ENCODE assay signal across 32 cellular contexts in genomic region chr16:12649356-12649755, GRCh38.
"Had no signal": no experiment of that assay in that cellular context is flagged by ENCODE, and none has a peak within 500 bp of the region (broad histone marks: within the 10 kb centered on the region; RNA-seq: fewer than 3 reads in every experiment).

No MANE protein-coding gene starts in this region.

- H3K36me3 ChIP-seq: MG63 had no signal

- DNase-seq: Karpas-422, Kasumi-1, MG63, MM.1S, MV-4-11, NCI-H1048, NCI-H1092, NCI-H1092 treated with DMSO at 0.1 percent for 48 hours, NCI-H1105, NCI-H1105 treated with DMSO at 0.1 percent for 48 hours, NCI-H1417, NCI-H1417 treated with DMSO at 0.1 percent for 48 hours, NCI-H1436, NCI-H1436 treated with DMSO at 0.1 percent for 48 hours, NCI-H146, NCI-H1694, NCI-H1694 treated with DMSO at 0.1 percent for 48 hours, NCI-H187, NCI-H187 treated with DMSO at 0.1 percent for 48 hours, NCI-H1930, NCI-H2081, NCI-H2081 treated with DMSO at 0.1 percent for 48 hours, NCI-H2107, NCI-H2171, NCI-H2171 treated with DMSO at 0.1 percent for 48 hours, NCI-H2227 treated with DMSO at 0.1 percent for 48 hours, NCI-H226, NCI-H345, NCI-H446, NCI-H446 treated with DMSO at 0.1 percent for 48 hours, NCI-H510A, NCI-H510A treated with DMSO at 0.1 percent for 48 hours had no signal

- H3K4me3 ChIP-seq: MG63 had no signal

- H3K9me3 ChIP-seq: MG63 had no signal
